Comparison of ENCODE assay signal across 10 cellular contexts in genomic region chr15:65952425-65953053, GRCh38.
DNase-seq lines count a peak whose midpoint lies in the region; ATAC-seq and TF ChIP-seq lines count a peak whose summit lies in the region.
"Had no signal": no experiment of that assay in that cellular context is flagged by ENCODE, and none has a peak within 500 bp of the region (broad histone marks: within the 10 kb centered on the region; RNA-seq: fewer than 3 reads in every experiment).

No MANE protein-coding gene starts in this region.

- H3K36me3 ChIP-seq in mesendoderm (ENCODE audit: control insufficient read depth, insufficient read depth, low read length), result no peaks in the 10 kb centered on the region

- H3K27ac ChIP-seq in mesendoderm (ENCODE audit: low read depth, low read length), result no peak overlapping the region
- H3K27ac ChIP-seq: parathyroid adenoma had no signal

- H3K18ac ChIP-seq in mesendoderm (ENCODE audit: low read length), result no peak overlapping the region

- H3K56ac ChIP-seq in mesendoderm (ENCODE audit: low read length), result no peak overlapping the region

- no peak overlapping the region for H3K4me3 ChIP-seq in GM12865 (ENCODE audit: low read depth, low read length)
- no peak overlapping the region for H3K4me3 ChIP-seq in cardiac fibroblast (replicated peaks in 1 of 2; ENCODE audit: low read depth in 2 of 2, low read length in 2 of 2)
- H3K4me3 ChIP-seq in mesendoderm (ENCODE audit: low read length), result no peak overlapping the region

- H3K79me2 ChIP-seq in mesendoderm (ENCODE audit: control insufficient read depth, insufficient read depth, low read length), result no peaks in the 10 kb centered on the region
- H3K79me2 ChIP-seq: parathyroid adenoma had no signal

- no peak for ATAC-seq in GM18519 (IDR thresholded peaks at IDR 0.05; ENCODE audit: low FRiP score, unreplicated experiment)
- ATAC-seq in HG02870 (IDR thresholded peaks at IDR 0.05; ENCODE audit: unreplicated experiment), result no peak

- no peak overlapping the region for H2AK5ac ChIP-seq in mesendoderm (ENCODE audit: low read length)

- DNase-seq in GM12865 (ENCODE audit: low read depth) (peak; percentile 22), LoVo (ENCODE audit: low spot score) (peak; percentile 48), cardiac fibroblast (ENCODE audit: low read depth in 2 of 2) (peak; percentile 66 to 68), mesendoderm (peak; percentile 79), ureter (ENCODE audit: low spot score) (no peak), DMS79 (lab: John Stamatoyannopoulos, UW) (no peak)
- DNase-seq: NCI-H510A had no signal

- H3K23ac ChIP-seq in mesendoderm (ENCODE audit: low read length), result no peak overlapping the region

- H2BK15ac ChIP-seq in mesendoderm (replicated peaks; ENCODE audit: low read depth), result no peak overlapping the region

- no peaks in the 10 kb centered on the region for H3K79me1 ChIP-seq in mesendoderm (ENCODE audit: low read length)

- H3K4ac ChIP-seq in mesendoderm (ENCODE audit: low read depth, low read length), result no peak overlapping the region

- H3K9ac ChIP-seq in mesendoderm (ENCODE audit: low read length), result no peak overlapping the region
- H3K9ac ChIP-seq: parathyroid adenoma had no signal

- no peak overlapping the region for H4K8ac ChIP-seq in mesendoderm (ENCODE audit: low read depth, low read length)

- H3K4me1 ChIP-seq in mesendoderm (ENCODE audit: control insufficient read depth, low read depth, low read length), result peaks cover 3% of the 10 kb centered on the region
- H3K4me1 ChIP-seq: parathyroid adenoma had no signal

- WGBS in mesendoderm (ENCODE audit: extremely low coverage, insufficient coverage, low lambda C conversion rate), result no CpG with 5 or more reads among the region's 7 CpGs

- no peaks in the 10 kb centered on the region for H3K27me3 ChIP-seq in mesendoderm (ENCODE audit: insufficient read depth, low read length, poor library complexity)

- no peak overlapping the region for H3K4me2 ChIP-seq in mesendoderm (ENCODE audit: low read length)

- no peak overlapping the region for H4K5ac ChIP-seq in mesendoderm (ENCODE audit: low read length)

- no peak overlapping the region for H2BK5ac ChIP-seq in mesendoderm (ENCODE audit: low read length)

- TF ChIP-seq CTCF in GM12865 (IDR thresholded peaks at IDR 0.05; ENCODE audit: insufficient read depth, low read depth, low read length, missing control alignments), result no peak
- no peak for TF ChIP-seq CTCF in cardiac fibroblast (IDR thresholded peaks at IDR 0.05; ENCODE audit: low read depth, low read length)

- H2BK120ac ChIP-seq in mesendoderm (ENCODE audit: low read depth, low read length), result no peak overlapping the region

Comparison
In these comparisons a context has a peak if more than half of its experiments do, and no peak if none do; other contexts are left out.
1. DNase-seq: peak in GM12865 (single experiment), LoVo (single experiment), cardiac fibroblast (2 of 2) and mesendoderm (single experiment); none in ureter (single experiment) and DMS79 (single experiment).